In the genomic region with DNA sequence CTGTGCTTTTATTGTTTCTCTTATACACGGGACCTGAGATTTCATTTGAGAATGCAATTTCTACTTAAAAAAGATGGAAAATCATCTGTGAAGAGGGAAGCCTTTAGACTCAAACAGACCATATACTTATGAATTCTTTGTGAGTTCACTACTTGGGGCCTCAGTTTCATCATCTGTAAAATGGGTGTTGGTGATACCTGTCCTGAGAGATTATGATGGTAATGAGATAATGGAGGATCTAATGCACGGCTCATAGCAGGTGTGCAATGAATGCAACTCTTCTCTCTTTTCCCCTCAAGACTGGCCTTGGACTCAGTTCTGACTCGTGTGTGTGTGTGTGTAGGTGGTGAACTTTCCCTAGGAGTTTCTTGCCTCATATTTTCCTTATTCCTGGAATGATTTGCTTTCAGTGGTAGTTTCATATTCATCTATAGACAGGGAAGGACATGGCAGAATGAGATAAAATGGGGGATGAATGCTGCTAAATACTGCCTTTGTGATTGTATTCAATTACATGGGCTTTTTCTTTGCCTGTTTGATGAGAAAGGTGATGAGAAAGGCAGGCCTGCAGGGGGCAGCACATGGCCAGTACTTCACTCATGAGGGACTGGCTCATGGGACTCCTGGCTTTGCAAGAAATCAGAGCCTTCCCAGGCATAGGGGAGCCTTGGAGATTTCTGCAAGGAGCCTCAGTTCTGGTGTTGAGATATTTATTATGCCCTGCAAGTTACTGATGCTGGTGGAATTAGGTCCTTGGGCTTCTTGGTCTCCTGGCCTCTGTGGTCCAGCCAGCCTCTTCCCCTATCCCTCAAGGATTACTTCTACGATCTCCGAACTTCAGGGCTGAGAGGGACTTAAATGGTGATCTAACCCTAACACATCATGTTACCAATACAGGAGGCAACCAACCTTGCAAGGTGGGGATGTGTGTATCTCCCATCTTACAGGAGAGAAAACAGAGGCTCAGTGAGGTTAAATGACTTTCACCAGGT, we compare ENCODE assay signal across 8 cellular contexts.
DNase-seq lines count a peak whose midpoint lies in the region; ATAC-seq and TF ChIP-seq lines count a peak whose summit lies in the region.

No MANE protein-coding gene starts in this region.

- no peak overlapping the region for H3K4me3 ChIP-seq in cardiac muscle cell

- DNase-seq in GDM1 (lab: John Stamatoyannopoulos, UW) (peak; percentile 40), MV-4-11 (lab: John Stamatoyannopoulos, UW) (peak; percentile 58), SKM-1 (lab: John Stamatoyannopoulos, UW; ENCODE audit: unreplicated experiment) (peak; percentile 31), cardiac muscle cell (ENCODE audit: low read depth in 1 of 2, low spot score in 1 of 2) (peak; percentile 84 to 89), pulmonary artery endothelial cell (ENCODE audit: low read depth, low spot score) (peak; percentile 35)
- peak; percentile 61 to 79 for DNase-seq in activated naive CD4-positive, alpha-beta T cell treated with anti-CD3 and anti-CD28 coated beads, Interleukin-2, amount 50 U/mL, for 72 hours (ENCODE audit: low spot score in 2 of 2)

- no peaks in the 10 kb centered on the region for H3K36me3 Mint-ChIP-seq in activated naive CD4-positive, alpha-beta T cell treated with anti-CD3 and anti-CD28 coated beads, Interleukin-2, amount 50 U/mL, for 72 hours

- H3K27ac ChIP-seq in cardiac muscle cell = no peak overlapping the region

- TF ChIP-seq CTCF in cardiac muscle cell (IDR thresholded peaks at IDR 0.05; ENCODE audit: low read depth, low read length) = peak; percentile 82

- H3K27me3 ChIP-seq in cardiac muscle cell = peaks cover 34% of the 10 kb centered on the region

- H3K9me3 Mint-ChIP-seq in activated naive CD4-positive, alpha-beta T cell treated with anti-CD3 and anti-CD28 coated beads, Interleukin-2, amount 50 U/mL, for 72 hours = no peaks in the 10 kb centered on the region

- no peaks in the 10 kb centered on the region for H3K36me3 ChIP-seq in cardiac muscle cell

- H3K9me3 ChIP-seq in cardiac muscle cell (ENCODE audit: low read depth) = no peaks in the 10 kb centered on the region

- ATAC-seq in activated naive CD4-positive, alpha-beta T cell treated with anti-CD3 and anti-CD28 coated beads, Interleukin-2, amount 50 U/mL, for 72 hours = peak; percentile 44 to 66
- ATAC-seq in GM21390 (IDR thresholded peaks at IDR 0.05; ENCODE audit: unreplicated experiment) (no peak), HG03135 (IDR thresholded peaks at IDR 0.05; ENCODE audit: unreplicated experiment) (no peak)

- H3K27ac Mint-ChIP-seq in activated naive CD4-positive, alpha-beta T cell treated with anti-CD3 and anti-CD28 coated beads, Interleukin-2, amount 50 U/mL, for 72 hours = no peak overlapping the region

- H3K4me1 ChIP-seq in cardiac muscle cell (ENCODE audit: low read depth) = no peaks in the 10 kb centered on the region

Comparison
In these comparisons a context has a peak if more than half of its experiments do, and no peak if none do; other contexts are left out.
1. DNase-seq: peak in every context shown above with its lines; median percentile 86 in cardiac muscle cell; 70 in activated naive CD4-positive, alpha-beta T cell treated with anti-CD3 and anti-CD28 coated beads, Interleukin-2, amount 50 U/mL, for 72 hours; 58 in MV-4-11; 40 in GDM1; 35 in pulmonary artery endothelial cell; 31 in SKM-1.
2. ATAC-seq: peak in activated naive CD4-positive, alpha-beta T cell treated with anti-CD3 and anti-CD28 coated beads, Interleukin-2, amount 50 U/mL, for 72 hours (2 of 2); none in GM21390 (single experiment) and HG03135 (single experiment).